Comparison of ENCODE assay signal across 25 cellular contexts in the genomic region with DNA sequence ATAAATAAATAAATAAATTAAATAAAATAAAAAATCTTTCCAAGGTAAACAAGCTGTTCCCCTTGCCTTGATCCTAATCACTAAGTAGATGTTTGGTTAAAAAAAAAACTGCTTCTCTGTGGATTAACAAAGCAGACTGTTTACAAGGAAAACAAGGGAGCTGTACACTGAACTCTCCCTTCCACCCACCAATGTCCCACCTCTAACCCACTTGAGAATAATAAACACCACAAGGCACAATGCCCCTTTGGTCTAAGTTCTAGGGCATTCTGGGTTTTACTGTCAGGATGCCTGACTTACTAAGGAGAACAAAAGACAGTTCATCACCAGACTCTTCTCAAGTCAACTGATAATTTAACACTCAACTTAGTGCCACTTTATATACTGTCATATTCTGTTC.
DNase-seq lines count a peak whose midpoint lies in the region; ATAC-seq, FAIRE-seq and TF ChIP-seq lines count a peak whose summit lies in the region.
"Had no signal": no experiment of that assay in that cellular context is flagged by ENCODE, and none has a peak within 500 bp of the region (broad histone marks: within the 10 kb centered on the region; RNA-seq: fewer than 3 reads in every experiment).

No MANE protein-coding gene starts in this region.

- no peak overlapping the region for H2AFZ ChIP-seq in GM23338
- H2AFZ ChIP-seq in IMR-90 (replicated peaks; ENCODE audit: low read length, poor library complexity), result no peak overlapping the region
- no peak overlapping the region for H2AFZ ChIP-seq in K562 (ENCODE audit: low read depth, low read length)

- ATAC-seq in GM23338 (no peak), IMR-90 (ENCODE audit: low read depth) (no peak), K562 (no peak), GM18511 (IDR thresholded peaks at IDR 0.05; ENCODE audit: unreplicated experiment) (no peak)
- ATAC-seq: A549 had no signal

- TF ChIP-seq CTCF in GM23338 (conservative IDR thresholded peaks at IDR 0.05; ENCODE audit: low read depth in 2 of 2) (no peak), IMR-90 (conservative IDR thresholded peaks at IDR 0.05; ENCODE audit: low read depth, low read length) (no peak), K562 (IDR thresholded peaks at IDR 0.05 in 2 of 3, conservative IDR thresholded peaks at IDR 0.05 in 1 of 3; ENCODE audit: insufficient read depth in 2 of 3, low read depth in 1 of 3, low read length in 3 of 3) (no peak), nephron progenitor cell (IDR thresholded peaks at IDR 0.05) (no peak)

- H3K9me1 ChIP-seq in IMR-90 (ENCODE audit: insufficient read depth, low read length), result no peaks in the 10 kb centered on the region; the same call in 1 of the 2 replicates
- no peaks in the 10 kb centered on the region for H3K9me1 ChIP-seq in K562 (ENCODE audit: control insufficient read depth, insufficient read depth, low read length)

- no peak overlapping the region for H3K4ac ChIP-seq in IMR-90 (ENCODE audit: low read depth, low read length)

- no peaks in the 10 kb centered on the region for H3K4me1 Mint-ChIP-seq in GM23338
- H3K4me1 Mint-ChIP-seq in nephron progenitor cell, result peaks cover 9% of the 10 kb centered on the region
- H3K4me1 Mint-ChIP-seq: B cell, CD14-positive monocyte had no signal

- H3K27me3 Mint-ChIP-seq in GM23338 (ENCODE audit: insufficient read depth, low read depth, poor library complexity), result no peaks in the 10 kb centered on the region
- H3K27me3 Mint-ChIP-seq in nephron progenitor cell (ENCODE audit: low read depth, poor library complexity), result no peaks in the 10 kb centered on the region
- H3K27me3 Mint-ChIP-seq: B cell had no signal

- intact Hi-C loops in IMR-90 (cut with micrococcal nuclease), result no loop called here
- intact Hi-C loops in K562 (cut with micrococcal nuclease), result no loop called here

- H3K18ac ChIP-seq in IMR-90 (ENCODE audit: low read depth, low read length), result no peak overlapping the region

- POLR2A ChIA-PET in IMR-90 (lab: Charles Lee; ENCODE audit: unreplicated experiment), result no interaction called here
- POLR2A ChIA-PET in K562 (lab: Yijun Ruan, JAX), result interaction anchor here (1.6 to 2.2 kb wide), 2 partner anchors 8 to 24 kb away, joined by 4 to 6 read pairs; no protein-coding TSS in a partner anchor

- 0 out of 2 replicates have a peak, but pooled peaks cover 6% of the 10 kb centered on the region for H3K79me2 ChIP-seq in GM23338 (replicated peaks; ENCODE audit: insufficient read depth)
- 0 out of 3 replicates have a peak, but pooled peaks cover 2% of the 10 kb centered on the region for H3K79me2 ChIP-seq in K562 (ENCODE audit: control insufficient read depth, insufficient read depth, low read length)

- H3K27ac ChIP-seq in GM23338 (ENCODE audit: low read depth) (no peak overlapping the region), IMR-90 (ENCODE audit: insufficient read depth, low read length) (no peak overlapping the region), K562 (ENCODE audit: extremely low read depth, low read depth, low read length) (no peak overlapping the region)
- H3K27ac ChIP-seq: A549 had no signal

- FAIRE-seq in K562 (lab: Jason Lieb, UNC) (no peak), HTR-8/SVneo (lab: Jason Lieb, UNC) (no peak)
- FAIRE-seq: A549, D721Med, GM18507, GM19239, H1 had no signal

- H3K36me3 Mint-ChIP-seq in GM23338 (ENCODE audit: low read depth) (peaks cover 50% of the 10 kb centered on the region; the same call in 2 of the 3 replicates), nephron progenitor cell (ENCODE audit: low read depth) (peaks cover 84% of the 10 kb centered on the region)
- H3K36me3 Mint-ChIP-seq: CD14-positive monocyte had no signal

- H3K9me2 ChIP-seq in GM23338 (ENCODE audit: insufficient read depth), result no peaks in the 10 kb centered on the region

- TF ChIP-seq RAD21 in IMR-90 (IDR thresholded peaks at IDR 0.05; ENCODE audit: low read length), result no peak
- TF ChIP-seq RAD21 in K562 (CRISPR knock-in tag; conservative IDR thresholded peaks at IDR 0.05 in 1 of 2, IDR thresholded peaks at IDR 0.05 in 1 of 2), result no peak

- H3K27ac Mint-ChIP-seq in GM23338, result peak overlapping the region; percentile 70; the same call in 1 of the 2 replicates
- H3K27ac Mint-ChIP-seq in nephron progenitor cell, result peak overlapping the region; percentile 33
- H3K27ac Mint-ChIP-seq: B cell, CD14-positive monocyte had no signal

- no peaks in the 10 kb centered on the region for H3K9me3 ChIP-seq in IMR-90 (ENCODE audit: control insufficient read depth, insufficient read depth, low read length)
- H3K9me3 ChIP-seq in K562 (replicated peaks; ENCODE audit: control insufficient read depth, insufficient read depth, low read depth, low read length), result no peaks in the 10 kb centered on the region
- H3K9me3 ChIP-seq: A549 had no signal

- H3K4me2 ChIP-seq in GM23338 (no peak overlapping the region), IMR-90 (ENCODE audit: low read depth, low read length) (no peak overlapping the region), K562 (ENCODE audit: insufficient read depth, low read length) (no peak overlapping the region)
- H3K4me2 ChIP-seq: A549 had no signal

- H3K27me3 ChIP-seq in GM23338 (ENCODE audit: insufficient read depth), result no peaks in the 10 kb centered on the region
- no peaks in the 10 kb centered on the region for H3K27me3 ChIP-seq in IMR-90 (ENCODE audit: control insufficient read depth, insufficient read depth, low read length)
- H3K27me3 ChIP-seq in K562 (ENCODE audit: control insufficient read depth in 2 of 2, insufficient read depth in 2 of 2, low read length in 2 of 2), result no peaks in the 10 kb centered on the region

- no peak overlapping the region for H4K8ac ChIP-seq in IMR-90 (ENCODE audit: low read depth in 2 of 2, low read length in 2 of 2)

- H3K56ac ChIP-seq in IMR-90 (ENCODE audit: extremely low read depth, insufficient read depth, low read length), result no peak overlapping the region

- H2BK20ac ChIP-seq in IMR-90 (ENCODE audit: low read depth, low read length), result no peak overlapping the region

- H3K4me1 ChIP-seq in GM23338 (ENCODE audit: insufficient read depth) (no peaks in the 10 kb centered on the region), IMR-90 (ENCODE audit: control insufficient read depth, insufficient read depth, low read length) (no peaks in the 10 kb centered on the region; the same call in 1 of the 2 replicates), K562 (replicated peaks in 1 of 2; ENCODE audit: control insufficient read depth in 2 of 2, insufficient read depth in 2 of 2, low read length in 2 of 2) (peaks cover 0 to 3% of the 10 kb centered on the region in 2 experiments; a peak in 2 of 5 replicates)

- no peak overlapping the region for H4K5ac ChIP-seq in IMR-90 (ENCODE audit: low read depth, low read length)

- CTCF ChIA-PET in IMR-90 (lab: Yijun Ruan, JAX), result interaction anchor here (1.4 kb wide), 1 partner anchor 20 kb away, joined by 3 read pairs; no protein-coding TSS in a partner anchor
- CTCF ChIA-PET in K562 (lab: Yijun Ruan, JAX; ENCODE audit: low intra/inter-chr PET ratio), result no interaction called here

- no peak overlapping the region for H2AK9ac ChIP-seq in IMR-90 (replicated peaks; ENCODE audit: low read depth, low read length, poor library complexity)

- dilution Hi-C loops in IMR-90 (cut with HindIII; ENCODE audit: low sequenced_read_pairs, unreplicated experiment), result no loop called here

- BruUV-seq in IMR-90 (replicated peaks; lab: Mats Ljungman, UMichigan), result no TSS peak
- BruUV-seq in K562 (replicated peaks; lab: Mats Ljungman, UMichigan), result no TSS peak

- no peak overlapping the region for H2BK15ac ChIP-seq in IMR-90 (ENCODE audit: low read depth, low read length)

- DNase-seq in GM23338 (ENCODE audit: low spot score) (no peak), IMR-90 (no peak), K562 (ENCODE audit: extremely low read depth in 1 of 4, low spot score in 3 of 4) (no peak), nephron progenitor cell (no peak), HTR-8/SVneo (ENCODE audit: insufficient read length, low spot score) (no peak), islet precursor cell (no peak), NCI-H510A (lab: John Stamatoyannopoulos, UW) (no peak)
- DNase-seq: DMS53, GDM1, KG1, MV-4-11, NCI-H1105 treated with DMSO at 0.1 percent for 48 hours, NCI-H187, NCI-H2227 treated with DMSO at 0.1 percent for 48 hours, NCI-H524 treated with DMSO at 0.1 percent for 48 hours, OCI-M1, Right ventricle myocardium superior had no signal

- no peak overlapping the region for H3K4me3 ChIP-seq in GM23338
- H3K4me3 ChIP-seq in IMR-90 (ENCODE audit: insufficient read depth, low read depth, low read length), result no peak overlapping the region
- no peak overlapping the region for H3K4me3 ChIP-seq in K562
- H3K4me3 ChIP-seq: A549 had no signal

- TF ChIP-seq POLR2A in IMR-90 (IDR thresholded peaks at IDR 0.05; ENCODE audit: low read depth, low read length) (no peak), K562 (conservative IDR thresholded peaks at IDR 0.05) (no peak)

- no peak overlapping the region for H2AK5ac ChIP-seq in IMR-90 (ENCODE audit: low read depth, low read length)

- H4K20me1 ChIP-seq in GM23338 (replicated peaks; ENCODE audit: insufficient read depth), result no peaks in the 10 kb centered on the region
- peaks cover 2% of the 10 kb centered on the region; the same call in 1 of the 2 replicates for H4K20me1 ChIP-seq in IMR-90 (ENCODE audit: insufficient read depth, low read length)
- no peaks in the 10 kb centered on the region for H4K20me1 ChIP-seq in K562 (replicated peaks; ENCODE audit: control insufficient read depth, insufficient read depth, low read length)

- H3K36me3 ChIP-seq in GM23338 (ENCODE audit: insufficient read depth) (peaks cover 31% of the 10 kb centered on the region; the same call in 1 of the 2 replicates), IMR-90 (ENCODE audit: control insufficient read depth, insufficient read depth, low read length) (peaks cover 14% of the 10 kb centered on the region), K562 (ENCODE audit: control insufficient read depth, insufficient read depth, low read length) (peaks cover 80% of the 10 kb centered on the region)

- H3K4me3 Mint-ChIP-seq in GM23338 (no peak overlapping the region), nephron progenitor cell (no peak overlapping the region)
- H3K4me3 Mint-ChIP-seq: B cell, CD14-positive monocyte had no signal

- 0 out of 2 replicates have a peak overlapping the region, but pooled peaks have one; percentile 32 for H3K14ac ChIP-seq in IMR-90 (replicated peaks; ENCODE audit: low read depth, low read length)

- no peak overlapping the region for H4K91ac ChIP-seq in IMR-90 (ENCODE audit: insufficient read depth, low read depth, low read length)

- H3K23ac ChIP-seq in IMR-90 (ENCODE audit: low read depth, low read length), result peak overlapping the region; percentile 38; the same call in 1 of the 2 replicates

- H3K9me3 Mint-ChIP-seq in GM23338 (no peaks in the 10 kb centered on the region), nephron progenitor cell (peaks cover 4% of the 10 kb centered on the region)
- H3K9me3 Mint-ChIP-seq: CD14-positive monocyte had no signal

- H3F3A ChIP-seq in GM23338 (replicated peaks; ENCODE audit: low read depth), result no peaks in the 10 kb centered on the region

- H3K9ac ChIP-seq in IMR-90 (ENCODE audit: low read depth, low read length) (no peak overlapping the region), K562 (ENCODE audit: insufficient read depth in 1 of 2, low read depth in 2 of 2, low read length in 2 of 2) (no peak overlapping the region)

- no peak for TF ChIP-seq EP300 in K562 (IDR thresholded peaks at IDR 0.05; ENCODE audit: low read length)

- in situ Hi-C loops in IMR-90 (cut with MboI; ENCODE audit: low sequenced_read_pairs) (no loop called here), K562 (cut with MboI) (no loop called here)

- no peak overlapping the region for H2BK120ac ChIP-seq in IMR-90 (ENCODE audit: low read depth, low read length)

- no peak overlapping the region for H2BK5ac ChIP-seq in IMR-90 (ENCODE audit: low read depth, low read length, poor library complexity, severe bottlenecking)

- peaks cover 3 to 13% of the 10 kb centered on the region in 2 experiments; a peak in 3 of 4 replicates for H3K79me1 ChIP-seq in IMR-90 (ENCODE audit: low read depth in 1 of 2, low read length in 2 of 2)
